ENCODE assay signal across 19 cellular contexts in genomic region chr6:94510877-94511276, GRCh38.
A peak's percentile ranks its signal among the peaks of the same experiment; 100 is the strongest.
DNase-seq lines count a peak whose midpoint lies in the region; ATAC-seq, FAIRE-seq and TF ChIP-seq lines count a peak whose summit lies in the region.
"Had no signal": no experiment of that assay in that cellular context is flagged by ENCODE, and none has a peak within 500 bp of the region (broad histone marks: within the 10 kb centered on the region; RNA-seq: fewer than 3 reads in every experiment).

No MANE protein-coding gene starts in this region.

- no peak overlapping the region for H3K4me3 ChIP-seq in H7 (ENCODE audit: insufficient read depth, low read depth, low read length)
- no peak overlapping the region for H3K4me3 ChIP-seq in kidney (ENCODE audit: low read length in 2 of 2)
- H3K4me3 ChIP-seq in spleen = no peak overlapping the region
- H3K4me3 ChIP-seq: GM12878, Peyer's patch had no signal

- ATAC-seq in Right ventricle myocardium superior (ENCODE audit: poor library complexity) (no peak), Right ventricle myocardium inferior (no peak), GM18870 (IDR thresholded peaks at IDR 0.05; ENCODE audit: unreplicated experiment) (no peak), HG03175 (IDR thresholded peaks at IDR 0.05; ENCODE audit: unreplicated experiment) (no peak), HG03135 (IDR thresholded peaks at IDR 0.05; ENCODE audit: unreplicated experiment) (no peak)
- ATAC-seq: GM12878 had no signal

- no peak overlapping the region for H3K9ac ChIP-seq in kidney (ENCODE audit: low read length in 2 of 2)

- intact Hi-C loops in Right ventricle myocardium superior (cut with DNase I) = no loop called here
- intact Hi-C loops in Right ventricle myocardium inferior (cut with DNase I) = no loop called here
- intact Hi-C loops in kidney (cut with DNase I) = no loop called here
- intact Hi-C loops in spleen (cut with DNase I; ENCODE audit: low total_unique reads) = no loop called here

- no peak overlapping the region for H3K27ac ChIP-seq in kidney (ENCODE audit: low read depth in 2 of 2, low read length in 2 of 2)
- no peak overlapping the region for H3K27ac ChIP-seq in spleen
- H3K27ac ChIP-seq: Peyer's patch had no signal

- H3K36me3 ChIP-seq in H7 (replicated peaks; ENCODE audit: control insufficient read depth, insufficient read depth, low read length) (no peaks in the 10 kb centered on the region), kidney (ENCODE audit: control insufficient read depth in 1 of 2, insufficient read depth in 2 of 2, low read length in 2 of 2) (no peaks in the 10 kb centered on the region), spleen (no peaks in the 10 kb centered on the region)
- H3K36me3 ChIP-seq: Peyer's patch had no signal

- peak; percentile 34 for DNase-seq in Right ventricle myocardium superior
- DNase-seq in Right ventricle myocardium inferior (ENCODE audit: missing footprints) = no peak
- peak; percentile 10 for DNase-seq in H7
- DNase-seq in kidney = peak; percentile 62
- peak; percentile 73 for DNase-seq in spleen
- DNase-seq: COR-L47, Karpas-422, MM.1S, NCI-H1105 treated with DMSO at 0.1 percent for 48 hours, NCI-H187 treated with DMSO at 0.1 percent for 48 hours, NCI-H510A, NCI-H82, SHP77 treated with DMSO at 0.1 percent for 48 hours had no signal

- no peak for FAIRE-seq in kidney (lab: Jason Lieb, UNC)
- FAIRE-seq: GM12878, H54 had no signal

- H3K9me3 ChIP-seq in kidney (ENCODE audit: control insufficient read depth in 1 of 2, low read length in 2 of 2) (no peaks in the 10 kb centered on the region), spleen (peaks cover 0 to 12% (median 3%) of the 10 kb centered on the region in 8 donors)
- H3K9me3 ChIP-seq: Peyer's patch had no signal

- H3K4me1 ChIP-seq in kidney (ENCODE audit: control insufficient read depth in 1 of 2, insufficient read depth in 1 of 2, low read depth in 1 of 2, low read length in 2 of 2) (no peaks in the 10 kb centered on the region), spleen (no peaks in the 10 kb centered on the region)
- H3K4me1 ChIP-seq: Peyer's patch had no signal

- no peak for TF ChIP-seq POLR2A in spleen (IDR thresholded peaks at IDR 0.05)

- TF ChIP-seq CTCF in kidney (IDR thresholded peaks at IDR 0.05; ENCODE audit: borderline replicate concordance, extremely low read depth, insufficient read depth) (no peak), spleen (IDR thresholded peaks at IDR 0.05 in 8 of 11, conservative IDR thresholded peaks at IDR 0.05 in 3 of 11) (no peak)

- 71 to 87% (median 79%) methylated on average over 17 to 18 of the region's 18 CpGs for WGBS in spleen, 5 donors

- H3K27me3 ChIP-seq in H7 (ENCODE audit: control insufficient read depth, insufficient read depth, low read length) (no peaks in the 10 kb centered on the region), spleen (replicated peaks in 1 of 7) (no peaks in the 10 kb centered on the region)
- H3K27me3 ChIP-seq: Peyer's patch had no signal
